30 cellular contexts compared by ENCODE assay signal in the genomic region with DNA sequence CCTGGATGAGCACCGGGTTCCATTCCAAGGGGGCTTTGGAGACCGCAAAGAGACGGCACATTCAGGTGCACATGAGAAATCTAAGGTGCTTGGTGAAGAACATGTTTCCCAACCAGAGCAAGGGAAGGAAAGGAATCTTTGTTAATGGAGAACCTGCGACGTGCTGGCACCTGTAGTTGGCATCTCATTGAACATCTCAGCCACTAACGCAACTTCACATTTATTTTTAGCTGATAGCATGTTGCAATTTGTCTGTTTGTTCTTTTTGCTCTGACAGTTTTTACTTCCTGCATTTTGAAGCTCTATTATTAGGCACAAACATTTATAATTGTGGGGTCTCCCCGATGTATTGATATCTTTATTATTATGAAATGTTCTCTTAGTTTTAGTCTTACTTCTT.
"Had no signal": no experiment of that assay in that cellular context is flagged by ENCODE, and none has a peak within 500 bp of the region (broad histone marks: within the 10 kb centered on the region; RNA-seq: fewer than 3 reads in every experiment).

No MANE protein-coding gene starts in this region.

- H3K27ac Mint-ChIP-seq: naive thymus-derived CD4-positive, alpha-beta T cell; nephron; neural progenitor cell; progenitor cell of endocrine pancreas; stimulated activated effector memory CD8-positive, alpha-beta T cell treated with anti-CD3 and anti-CD28 coated beads, Interleukin-12 subunit alpha, Interleukin-12 subunit beta, amount 100 ng/mL, for 72 hours had no signal

- H3K27ac ChIP-seq: dorsolateral prefrontal cortex, epithelial cell of prostate, esophagus muscularis mucosa, foreskin keratinocyte, heart right ventricle, left lung, neural progenitor cell, parathyroid adenoma, right atrium auricular region, stomach, thyroid gland, vagina had no signal

- ATAC-seq: foreskin keratinocyte; heart right ventricle; left cardiac atrium; left lung; naive thymus-derived CD4-positive, alpha-beta T cell; sciatic nerve; stimulated activated effector memory CD8-positive, alpha-beta T cell treated with anti-CD3 and anti-CD28 coated beads, Interleukin-12 subunit alpha, Interleukin-12 subunit beta, amount 100 ng/mL, for 72 hours had no signal

- DNase-seq: cortex of kidney; dorsolateral prefrontal cortex; effector CD4-positive, alpha-beta T cell; glutamatergic neuron; heart right ventricle; hippocampal formation; left cardiac atrium; left lung; mammary epithelial cell; mesendoderm; midbrain; naive thymus-derived CD4-positive, alpha-beta T cell; stimulated activated CD4-positive, alpha-beta T cell treated with anti-CD3 and anti-CD28 coated beads, Interleukin-12 subunit alpha, Interleukin-12 subunit beta, amount 100 ng/mL, for 4 hours; stimulated activated CD4-positive, alpha-beta T cell treated with anti-CD3 and anti-CD28 coated beads, Interleukin-1b, Interleukin-23, amount 100 ng/mL, for 48 hours; stimulated activated CD4-positive, alpha-beta T cell treated with anti-CD3 and anti-CD28 coated beads, Interleukin-4, amount 100 ng/mL, for 1 hour; stimulated activated naive CD4-positive, alpha-beta T cell treated with Interleukin-2 at 50 U/mL for 16 hours; stomach; thyroid gland had no signal

- H3K27me3 ChIP-seq: foreskin keratinocyte, neural progenitor cell, right atrium auricular region, thyroid gland, vagina had no signal

- H3K4me1 ChIP-seq: esophagus muscularis mucosa, foreskin keratinocyte, heart right ventricle, left lung, neural progenitor cell, parathyroid adenoma, right atrium auricular region, stomach, vagina had no signal

- H3K9ac ChIP-seq: neural progenitor cell, parathyroid adenoma had no signal

- H3K36me3 ChIP-seq: esophagus muscularis mucosa, heart right ventricle, left lung, neural progenitor cell, right atrium auricular region, stomach, thyroid gland, vagina had no signal

- H3K4me3 ChIP-seq: dorsolateral prefrontal cortex, esophagus muscularis mucosa, heart right ventricle, left lung, neural progenitor cell, right atrium auricular region, smooth muscle cell, stomach, thyroid gland, vagina had no signal

- H3K9me3 ChIP-seq: left lung, stomach, thyroid gland, vagina had no signal

- H3K4me2 ChIP-seq: neural progenitor cell, smooth muscle cell had no signal

- H3K4me3 Mint-ChIP-seq: naive thymus-derived CD4-positive, alpha-beta T cell; nephron; neural progenitor cell; stimulated activated effector memory CD8-positive, alpha-beta T cell treated with anti-CD3 and anti-CD28 coated beads, Interleukin-12 subunit alpha, Interleukin-12 subunit beta, amount 100 ng/mL, for 72 hours had no signal

- H3K36me3 Mint-ChIP-seq: neural progenitor cell; stimulated activated effector memory CD8-positive, alpha-beta T cell treated with anti-CD3 and anti-CD28 coated beads, Interleukin-12 subunit alpha, Interleukin-12 subunit beta, amount 100 ng/mL, for 72 hours had no signal

- H3K4me1 Mint-ChIP-seq: neural progenitor cell; stimulated activated effector memory CD8-positive, alpha-beta T cell treated with anti-CD3 and anti-CD28 coated beads, Interleukin-12 subunit alpha, Interleukin-12 subunit beta, amount 100 ng/mL, for 72 hours had no signal
